ENCODE assay signal across 13 cellular contexts in genomic region chrX:13373807-13374187, GRCh38. TPM values are rescaled to one million over a fixed set of nuclear protein-coding genes. Genes with fewer than 3 reads are reported as not detected.
DNase-seq lines count a peak whose midpoint lies in the region; ATAC-seq and TF ChIP-seq lines count a peak whose summit lies in the region.
"Had no signal": no experiment of that assay in that cellular context is flagged by ENCODE, and none has a peak within 500 bp of the region (broad histone marks: within the 10 kb centered on the region; RNA-seq: fewer than 3 reads in every experiment).

No MANE protein-coding gene starts in this region.

- no peak overlapping the region for H3K4me3 ChIP-seq in fibroblast of the aortic adventitia (ENCODE audit: low read depth, low read length)

- peak overlapping the region; percentile 22 for H3K4me3 Mint-ChIP-seq in activated T-helper 1 cell treated with anti-CD3 and anti-CD28 coated beads, Interleukin-12 subunit alpha, Interleukin-12 subunit beta, Interleukin-2, Interleukin-4 antibody, amounts not matched to agents 30 ng/mL and 10 ng/mL and 1 ng/mL, durations not matched to agents 14 hours and 24 hours and 36 hours
- no peak overlapping the region for H3K4me3 Mint-ChIP-seq in osteocyte (ENCODE audit: unreplicated experiment)
- H3K4me3 Mint-ChIP-seq: activated naive CD8-positive, alpha-beta T cell treated with anti-CD3 and anti-CD28 coated beads, Interleukin-2, amount 10 ng/mL, durations not matched to agents 7 days and 5 days had no signal

- DNase-seq in activated T-helper 1 cell treated with anti-CD3 and anti-CD28 coated beads, Interleukin-12 subunit alpha, Interleukin-12 subunit beta, Interleukin-2, Interleukin-4 antibody, amounts not matched to agents 30 ng/mL and 10 ng/mL and 1 ng/mL, durations not matched to agents 14 hours and 24 hours and 36 hours (ENCODE audit: low spot score) = no peak
- DNase-seq in fibroblast of the aortic adventitia (ENCODE audit: low read depth) (peak; percentile 90), osteocyte (ENCODE audit: extremely low spot score, unreplicated experiment) (no peak), GM20000 (ENCODE audit: low spot score) (no peak), AML-193 (lab: John Stamatoyannopoulos, UW) (no peak)
- DNase-seq: activated CD4-positive, alpha-beta T cell treated with anti-CD3 and anti-CD28 coated beads for 1 hour; activated naive CD8-positive, alpha-beta T cell treated with anti-CD3 and anti-CD28 coated beads, Interleukin-2, amount 10 ng/mL, durations not matched to agents 7 days and 5 days had no signal

- peak overlapping the region; percentile 89 for H3K27ac Mint-ChIP-seq in activated T-helper 1 cell treated with anti-CD3 and anti-CD28 coated beads, Interleukin-12 subunit alpha, Interleukin-12 subunit beta, Interleukin-2, Interleukin-4 antibody, amounts not matched to agents 30 ng/mL and 10 ng/mL and 1 ng/mL, durations not matched to agents 14 hours and 24 hours and 36 hours
- peak overlapping the region; percentile 71 for H3K27ac Mint-ChIP-seq in osteocyte (ENCODE audit: unreplicated experiment)
- H3K27ac Mint-ChIP-seq: activated naive CD8-positive, alpha-beta T cell treated with anti-CD3 and anti-CD28 coated beads, Interleukin-2, amount 10 ng/mL, durations not matched to agents 7 days and 5 days had no signal

- TF ChIP-seq CTCF in C4-2B (conservative IDR thresholded peaks at IDR 0.05) (no peak), fibroblast of the aortic adventitia (IDR thresholded peaks at IDR 0.05; ENCODE audit: insufficient read depth, low read length) (no peak), osteocyte (IDR thresholded peaks at IDR 0.05) (no peak), GM20000 (IDR thresholded peaks at IDR 0.05; ENCODE audit: extremely low read depth, missing control alignments) (no peak)

- no peak for ATAC-seq in HG03469 (IDR thresholded peaks at IDR 0.05; ENCODE audit: unreplicated experiment)
- no peak for ATAC-seq in HG03439 (IDR thresholded peaks at IDR 0.05; ENCODE audit: unreplicated experiment)

- intact Hi-C loops in activated T-helper 1 cell treated with anti-CD3 and anti-CD28 coated beads, Interleukin-12 subunit alpha, Interleukin-12 subunit beta, Interleukin-2, Interleukin-4 antibody, amounts not matched to agents 30 ng/mL and 10 ng/mL and 1 ng/mL, durations not matched to agents 14 hours and 24 hours and 36 hours (cut with micrococcal nuclease) = loop anchor here (5.0 to 10.0 kb wide), 4 partner anchors 121 to 1831 kb away; no protein-coding TSS in a partner anchor

- H3K36me3 Mint-ChIP-seq in activated T-helper 1 cell treated with anti-CD3 and anti-CD28 coated beads, Interleukin-12 subunit alpha, Interleukin-12 subunit beta, Interleukin-2, Interleukin-4 antibody, amounts not matched to agents 30 ng/mL and 10 ng/mL and 1 ng/mL, durations not matched to agents 14 hours and 24 hours and 36 hours (ENCODE audit: low read depth) = peaks cover 2% of the 10 kb centered on the region
- H3K36me3 Mint-ChIP-seq in osteocyte (ENCODE audit: unreplicated experiment) = no peaks in the 10 kb centered on the region
- H3K36me3 Mint-ChIP-seq: activated naive CD8-positive, alpha-beta T cell treated with anti-CD3 and anti-CD28 coated beads, Interleukin-2, amount 10 ng/mL, durations not matched to agents 7 days and 5 days had no signal

- no peaks in the 10 kb centered on the region for H3K9me3 Mint-ChIP-seq in activated T-helper 1 cell treated with anti-CD3 and anti-CD28 coated beads, Interleukin-12 subunit alpha, Interleukin-12 subunit beta, Interleukin-2, Interleukin-4 antibody, amounts not matched to agents 30 ng/mL and 10 ng/mL and 1 ng/mL, durations not matched to agents 14 hours and 24 hours and 36 hours
- H3K9me3 Mint-ChIP-seq in osteocyte (ENCODE audit: unreplicated experiment) = peaks cover 15% of the 10 kb centered on the region

- H3K27ac ChIP-seq in C4-2B = peak overlapping the region; percentile 40; the same call in 1 of the 2 replicates

- peaks cover 32% of the 10 kb centered on the region for H3K4me1 Mint-ChIP-seq in activated T-helper 1 cell treated with anti-CD3 and anti-CD28 coated beads, Interleukin-12 subunit alpha, Interleukin-12 subunit beta, Interleukin-2, Interleukin-4 antibody, amounts not matched to agents 30 ng/mL and 10 ng/mL and 1 ng/mL, durations not matched to agents 14 hours and 24 hours and 36 hours (ENCODE audit: low read depth)
- peaks cover 44% of the 10 kb centered on the region for H3K4me1 Mint-ChIP-seq in osteocyte (ENCODE audit: unreplicated experiment)

- no peaks in the 10 kb centered on the region for H3K27me3 Mint-ChIP-seq in activated T-helper 1 cell treated with anti-CD3 and anti-CD28 coated beads, Interleukin-12 subunit alpha, Interleukin-12 subunit beta, Interleukin-2, Interleukin-4 antibody, amounts not matched to agents 30 ng/mL and 10 ng/mL and 1 ng/mL, durations not matched to agents 14 hours and 24 hours and 36 hours (ENCODE audit: insufficient read depth)
- H3K27me3 Mint-ChIP-seq in osteocyte (ENCODE audit: unreplicated experiment) = no peaks in the 10 kb centered on the region

RNA-seq across cellular contexts. Expression of gene ATXN3L, which starts 53.9 kb away (rescaled TPM):
- total RNA-seq in activated T-helper 1 cell treated with anti-CD3 and anti-CD28 coated beads, Interleukin-12 subunit alpha, Interleukin-12 subunit beta, Interleukin-2, Interleukin-4 antibody, amounts not matched to agents 30 ng/mL and 10 ng/mL and 1 ng/mL, durations not matched to agents 14 hours and 24 hours and 36 hours = not detected in 2 replicates
- total RNA-seq in fibroblast of the aortic adventitia (ENCODE audit: low replicate concordance) = not detected in 2 replicates
- total RNA-seq in osteocyte = not detected in 2 replicates
- total RNA-seq: activated naive CD8-positive, alpha-beta T cell treated with anti-CD3 and anti-CD28 coated beads, Interleukin-2, amount 10 ng/mL, durations not matched to agents 7 days and 5 days; frontal cortex; mucosa of gallbladder; temporal lobe had no signal
